ENCODE assay signal across 9 cellular contexts in the genomic region with DNA sequence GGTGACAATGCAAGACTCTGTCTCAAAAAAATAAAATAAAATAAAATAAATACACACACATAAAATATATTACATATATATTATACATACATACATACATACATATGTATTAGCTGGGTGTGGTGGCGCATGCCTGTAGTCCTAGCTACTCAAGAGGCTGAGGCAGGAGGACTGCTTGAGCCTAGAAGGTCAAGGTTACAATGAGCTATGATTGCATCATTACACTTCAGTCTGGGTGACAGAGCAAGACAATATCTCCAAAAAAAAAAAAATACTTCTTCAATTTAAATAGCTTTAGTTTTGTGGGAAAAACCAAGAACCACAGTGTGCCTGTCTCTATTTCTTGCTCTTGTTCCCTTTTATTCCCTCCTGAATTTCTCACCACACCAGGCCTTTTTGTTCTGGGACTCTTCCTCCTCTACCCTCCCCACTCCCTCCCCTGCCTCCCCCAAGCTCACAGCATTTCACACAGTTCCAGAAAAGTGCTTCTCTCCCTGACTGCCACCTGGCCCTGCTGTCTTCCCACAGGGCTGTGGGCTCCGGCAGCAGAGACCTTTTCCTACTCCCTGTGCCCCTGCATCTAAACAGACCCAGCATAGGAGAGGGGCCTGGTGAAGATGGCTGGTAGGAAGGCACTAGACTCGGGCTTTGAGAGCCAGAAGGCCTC. TPM values are rescaled to one million over a fixed set of nuclear protein-coding genes. Genes with fewer than 3 reads are reported as not detected.
A peak's percentile ranks its signal among the peaks of the same experiment; 100 is the strongest.
DNase-seq lines count a peak whose midpoint lies in the region; ATAC-seq and TF ChIP-seq lines count a peak whose summit lies in the region.
"Had no signal": no experiment of that assay in that cellular context is flagged by ENCODE, and none has a peak within 500 bp of the region (broad histone marks: within the 10 kb centered on the region; RNA-seq: fewer than 3 reads in every experiment).

No MANE protein-coding gene starts in this region.

- H3K27me3 ChIP-seq in HL-60 (ENCODE audit: insufficient read depth, poor library complexity, severe bottlenecking), result no peaks in the 10 kb centered on the region
- no peaks in the 10 kb centered on the region for H3K27me3 ChIP-seq in uterus

- no peaks in the 10 kb centered on the region for H3K9me3 ChIP-seq in uterus

- H3K4me3 ChIP-seq in HL-60 (replicated peaks; ENCODE audit: insufficient read depth, low read length), result no peak overlapping the region
- no peak overlapping the region for H3K4me3 ChIP-seq in uterus
- no peak overlapping the region for H3K4me3 ChIP-seq in foreskin fibroblast (ENCODE audit: low read depth in 1 of 2, low read length in 2 of 2)

- H3K27me3 Mint-ChIP-seq in T-helper 2 cell treated with Interferon-gamma antibody and Interleukin-4, amounts not matched to agents 5 μg/mL and 100 μg/mL, for 36 hours (ENCODE audit: low read depth), result no peaks in the 10 kb centered on the region
- no peaks in the 10 kb centered on the region for H3K27me3 Mint-ChIP-seq in activated T-helper 2 cell treated with anti-CD3 and anti-CD28 coated beads, Interferon-gamma antibody, Interleukin-2, Interleukin-4, amounts not matched to agents 10 μg/mL and 5 μg/mL and 100 μg/mL, durations not matched to agents 14 hours and 24 hours and 36 hours (ENCODE audit: low read depth)

- H3K27ac Mint-ChIP-seq in T-helper 2 cell treated with Interferon-gamma antibody and Interleukin-4, amounts not matched to agents 5 μg/mL and 100 μg/mL, for 36 hours, result peak overlapping the region; percentile 64
- H3K27ac Mint-ChIP-seq in activated T-helper 2 cell treated with anti-CD3 and anti-CD28 coated beads, Interferon-gamma antibody, Interleukin-2, Interleukin-4, amounts not matched to agents 10 μg/mL and 5 μg/mL and 100 μg/mL, durations not matched to agents 14 hours and 24 hours and 36 hours, result peak overlapping the region; percentile 78
- H3K27ac Mint-ChIP-seq in stimulated activated effector memory CD8-positive, alpha-beta T cell treated with anti-CD3 and anti-CD28 coated beads, Interleukin-12 subunit alpha, Interleukin-12 subunit beta, amount 100 ng/mL, for 72 hours, result peak overlapping the region; percentile 98

- peak; percentile 46 for ATAC-seq in stimulated activated effector memory CD8-positive, alpha-beta T cell treated with anti-CD3 and anti-CD28 coated beads, Interleukin-12 subunit alpha, Interleukin-12 subunit beta, amount 100 ng/mL, for 72 hours

- TF ChIP-seq CTCF in HL-60 (IDR thresholded peaks at IDR 0.05; ENCODE audit: insufficient read depth, low read length) (no peak), uterus (IDR thresholded peaks at IDR 0.05) (no peak), foreskin fibroblast (IDR thresholded peaks at IDR 0.05; ENCODE audit: low read depth, low read length) (no peak)

- TF ChIP-seq POLR2A in uterus (IDR thresholded peaks at IDR 0.05), result no peak

- H3K9me3 Mint-ChIP-seq in T-helper 2 cell treated with Interferon-gamma antibody and Interleukin-4, amounts not matched to agents 5 μg/mL and 100 μg/mL, for 36 hours, result no peaks in the 10 kb centered on the region
- H3K9me3 Mint-ChIP-seq in activated T-helper 2 cell treated with anti-CD3 and anti-CD28 coated beads, Interferon-gamma antibody, Interleukin-2, Interleukin-4, amounts not matched to agents 10 μg/mL and 5 μg/mL and 100 μg/mL, durations not matched to agents 14 hours and 24 hours and 36 hours, result no peaks in the 10 kb centered on the region
- no peaks in the 10 kb centered on the region for H3K9me3 Mint-ChIP-seq in stimulated activated effector memory CD8-positive, alpha-beta T cell treated with anti-CD3 and anti-CD28 coated beads, Interleukin-12 subunit alpha, Interleukin-12 subunit beta, amount 100 ng/mL, for 72 hours

- intact Hi-C loops in activated T-helper 2 cell treated with anti-CD3 and anti-CD28 coated beads, Interferon-gamma antibody, Interleukin-2, Interleukin-4, amounts not matched to agents 10 μg/mL and 5 μg/mL and 100 μg/mL, durations not matched to agents 14 hours and 24 hours and 36 hours (cut with micrococcal nuclease), result no loop called here
- intact Hi-C loops in uterus (cut with DNase I; ENCODE audit: low total_unique reads), result no loop called here

- H3K4me1 ChIP-seq in uterus, result no peaks in the 10 kb centered on the region

- peak overlapping the region; percentile 90 for H3K27ac ChIP-seq in HL-60 (replicated peaks)
- H3K27ac ChIP-seq in uterus, result no peak overlapping the region
- H3K27ac ChIP-seq: VCaP had no signal

- no peaks in the 10 kb centered on the region for H3K36me3 Mint-ChIP-seq in T-helper 2 cell treated with Interferon-gamma antibody and Interleukin-4, amounts not matched to agents 5 μg/mL and 100 μg/mL, for 36 hours (ENCODE audit: low read depth)
- H3K36me3 Mint-ChIP-seq in activated T-helper 2 cell treated with anti-CD3 and anti-CD28 coated beads, Interferon-gamma antibody, Interleukin-2, Interleukin-4, amounts not matched to agents 10 μg/mL and 5 μg/mL and 100 μg/mL, durations not matched to agents 14 hours and 24 hours and 36 hours (ENCODE audit: low read depth), result no peaks in the 10 kb centered on the region
- no peaks in the 10 kb centered on the region for H3K36me3 Mint-ChIP-seq in stimulated activated effector memory CD8-positive, alpha-beta T cell treated with anti-CD3 and anti-CD28 coated beads, Interleukin-12 subunit alpha, Interleukin-12 subunit beta, amount 100 ng/mL, for 72 hours

- no peaks in the 10 kb centered on the region for H3K36me3 ChIP-seq in uterus

- H3K4me1 Mint-ChIP-seq in T-helper 2 cell treated with Interferon-gamma antibody and Interleukin-4, amounts not matched to agents 5 μg/mL and 100 μg/mL, for 36 hours (ENCODE audit: low read depth), result peaks cover 17% of the 10 kb centered on the region
- H3K4me1 Mint-ChIP-seq in activated T-helper 2 cell treated with anti-CD3 and anti-CD28 coated beads, Interferon-gamma antibody, Interleukin-2, Interleukin-4, amounts not matched to agents 10 μg/mL and 5 μg/mL and 100 μg/mL, durations not matched to agents 14 hours and 24 hours and 36 hours (ENCODE audit: low read depth), result peaks cover 18% of the 10 kb centered on the region
- peaks cover 17% of the 10 kb centered on the region for H3K4me1 Mint-ChIP-seq in stimulated activated effector memory CD8-positive, alpha-beta T cell treated with anti-CD3 and anti-CD28 coated beads, Interleukin-12 subunit alpha, Interleukin-12 subunit beta, amount 100 ng/mL, for 72 hours

- DNase-seq in T-helper 2 cell treated with Interferon-gamma antibody and Interleukin-4, amounts not matched to agents 5 μg/mL and 100 μg/mL, for 36 hours (ENCODE audit: low spot score), result no peak
- no peak for DNase-seq in T-helper 2 cell
- peak; percentile 69 to 88 for DNase-seq in HL-60 (ENCODE audit: low read depth in 1 of 2, low spot score in 1 of 2)
- no peak for DNase-seq in activated T-helper 2 cell treated with anti-CD3 and anti-CD28 coated beads, Interferon-gamma antibody, Interleukin-2, Interleukin-4, amounts not matched to agents 10 μg/mL and 5 μg/mL and 100 μg/mL, durations not matched to agents 14 hours and 24 hours and 36 hours (ENCODE audit: low spot score)
- DNase-seq in stimulated activated effector memory CD8-positive, alpha-beta T cell treated with anti-CD3 and anti-CD28 coated beads, Interleukin-12 subunit alpha, Interleukin-12 subunit beta, amount 100 ng/mL, for 72 hours (ENCODE audit: low spot score in 2 of 2), result no peak
- DNase-seq in uterus, result no peak
- no peak for DNase-seq in foreskin fibroblast
- DNase-seq in HPDE6-E6E7 (ENCODE audit: extremely low spot score), result no peak

- H3K4me3 Mint-ChIP-seq in T-helper 2 cell treated with Interferon-gamma antibody and Interleukin-4, amounts not matched to agents 5 μg/mL and 100 μg/mL, for 36 hours, result peak overlapping the region; percentile 47
- H3K4me3 Mint-ChIP-seq in activated T-helper 2 cell treated with anti-CD3 and anti-CD28 coated beads, Interferon-gamma antibody, Interleukin-2, Interleukin-4, amounts not matched to agents 10 μg/mL and 5 μg/mL and 100 μg/mL, durations not matched to agents 14 hours and 24 hours and 36 hours (ENCODE audit: low read depth), result peak overlapping the region; percentile 10
- peak overlapping the region; percentile 69 for H3K4me3 Mint-ChIP-seq in stimulated activated effector memory CD8-positive, alpha-beta T cell treated with anti-CD3 and anti-CD28 coated beads, Interleukin-12 subunit alpha, Interleukin-12 subunit beta, amount 100 ng/mL, for 72 hours

RNA-seq across cellular contexts. Expression of gene C20orf203, which starts 1.3 kb away (rescaled TPM):
- 0.05 and 0.11 TPM in 2 replicates for total RNA-seq in activated T-helper 2 cell treated with anti-CD3 and anti-CD28 coated beads, Interferon-gamma antibody, Interleukin-2, Interleukin-4, amounts not matched to agents 10 μg/mL and 5 μg/mL and 100 μg/mL, durations not matched to agents 14 hours and 24 hours and 36 hours
- 1 to 10 TPM in 1 of 4 donors, under 1 TPM in 1, not detected in 2; 0.07 to 2.0 TPM for total RNA-seq in uterus

Comparison
In these comparisons a context has a peak if more than half of its experiments do, and no peak if none do; other contexts are left out.
1. DNase-seq: peak in HL-60 (2 of 2); none in T-helper 2 cell treated with Interferon-gamma antibody and Interleukin-4, amounts not matched to agents 5 μg/mL and 100 μg/mL, for 36 hours (single experiment), T-helper 2 cell (0 of 5), activated T-helper 2 cell treated with anti-CD3 and anti-CD28 coated beads, Interferon-gamma antibody, Interleukin-2, Interleukin-4, amounts not matched to agents 10 μg/mL and 5 μg/mL and 100 μg/mL, durations not matched to agents 14 hours and 24 hours and 36 hours (single experiment), stimulated activated effector memory CD8-positive, alpha-beta T cell treated with anti-CD3 and anti-CD28 coated beads, Interleukin-12 subunit alpha, Interleukin-12 subunit beta, amount 100 ng/mL, for 72 hours (0 of 2), uterus (0 of 2), foreskin fibroblast (0 of 2) and HPDE6-E6E7 (single experiment).
2. H3K4me3 Mint-ChIP-seq: peak in every context shown above with its lines; median percentile 69 in stimulated activated effector memory CD8-positive, alpha-beta T cell treated with anti-CD3 and anti-CD28 coated beads, Interleukin-12 subunit alpha, Interleukin-12 subunit beta, amount 100 ng/mL, for 72 hours; 47 in T-helper 2 cell treated with Interferon-gamma antibody and Interleukin-4, amounts not matched to agents 5 μg/mL and 100 μg/mL, for 36 hours; 10 in activated T-helper 2 cell treated with anti-CD3 and anti-CD28 coated beads, Interferon-gamma antibody, Interleukin-2, Interleukin-4, amounts not matched to agents 10 μg/mL and 5 μg/mL and 100 μg/mL, durations not matched to agents 14 hours and 24 hours and 36 hours.
3. Peak in every context shown above with its lines, with median percentiles within 50 percentile points of each other: H3K27ac Mint-ChIP-seq.